8 cellular contexts compared by ENCODE assay signal in the genomic region with DNA sequence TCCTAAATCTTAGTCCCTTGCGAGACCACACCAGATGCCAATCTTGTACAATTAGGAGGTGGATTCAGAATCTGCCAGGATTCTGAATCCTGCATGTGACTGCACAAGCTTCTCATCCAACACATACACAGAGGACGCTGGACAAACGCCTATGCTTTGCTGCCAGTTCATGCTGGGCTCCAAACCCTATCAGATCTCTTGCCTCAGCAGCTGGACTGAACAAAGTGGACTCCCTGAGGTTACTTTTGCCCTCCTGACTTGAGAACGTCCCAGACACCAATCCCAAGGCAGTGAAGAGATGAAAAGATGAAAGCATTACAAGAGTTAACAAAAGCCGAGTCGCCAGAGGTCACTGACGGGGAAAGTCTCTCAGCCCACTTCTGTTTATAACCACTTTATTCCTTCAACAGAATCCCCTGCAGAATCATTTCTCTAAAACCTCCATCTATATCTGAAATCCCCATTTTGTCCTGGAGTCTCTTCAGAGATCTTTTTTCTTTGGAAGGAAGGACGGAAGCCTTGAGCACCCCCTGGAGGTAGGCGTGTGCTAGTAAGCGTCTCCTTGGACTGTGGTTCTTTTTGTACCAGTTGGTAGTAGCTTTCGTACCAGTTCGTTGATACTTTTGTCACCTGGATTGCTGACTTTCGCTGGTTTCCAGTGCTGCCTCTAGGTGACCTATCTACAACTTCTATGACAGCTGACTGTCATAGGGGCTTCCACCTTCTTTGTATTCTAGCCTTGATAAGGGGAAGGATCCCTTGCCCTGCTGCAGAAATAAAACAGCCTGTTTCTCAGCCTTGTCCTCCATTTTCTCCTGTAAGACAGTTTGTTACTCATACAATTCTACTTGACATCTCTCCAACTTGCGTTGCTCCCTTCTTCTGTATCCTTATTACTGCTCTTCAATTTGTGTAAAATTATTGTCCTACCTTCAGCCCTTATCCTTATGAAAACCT. TPM values are rescaled to one million over a fixed set of nuclear protein-coding genes. Genes with fewer than 3 reads are reported as not detected.
DNase-seq lines count a peak whose midpoint lies in the region; ATAC-seq, FAIRE-seq and TF ChIP-seq lines count a peak whose summit lies in the region.

No MANE protein-coding gene starts in this region.

- intact Hi-C loops in left ventricle myocardium inferior (cut with micrococcal nuclease) = loop anchor here (5.0 to 10.0 kb wide), 2 partner anchors 276 to 354 kb away; no protein-coding TSS in a partner anchor

- FAIRE-seq in H54 (lab: Jason Lieb, UNC) = peak; percentile 89

- no peaks in the 10 kb centered on the region for H3K36me3 ChIP-seq in MG63
- no peaks in the 10 kb centered on the region for H3K36me3 ChIP-seq in SK-N-MC (ENCODE audit: insufficient read depth, low read length)
- H3K36me3 ChIP-seq in left ventricle myocardium inferior = no peaks in the 10 kb centered on the region
- no peaks in the 10 kb centered on the region for H3K36me3 ChIP-seq in rectal smooth muscle tissue (ENCODE audit: control insufficient read depth, insufficient read depth, low read length)

- H3K4me3 Mint-ChIP-seq in activated naive CD8-positive, alpha-beta T cell treated with anti-CD3 and anti-CD28 coated beads, Interleukin-2, amount 50 U/mL, for 24 hours = peak overlapping the region; percentile 60

- H3K9me3 ChIP-seq in MG63 (no peaks in the 10 kb centered on the region), SK-N-MC (ENCODE audit: low read depth, low read length) (no peaks in the 10 kb centered on the region), left ventricle myocardium inferior (replicated peaks) (no peaks in the 10 kb centered on the region)

- TF ChIP-seq CTCF in left ventricle myocardium inferior (IDR thresholded peaks at IDR 0.05; ENCODE audit: borderline replicate concordance) = peak; percentile 94

- peak overlapping the region; percentile 19 for H3K4me3 ChIP-seq in MG63
- peak overlapping the region; percentile 13; the same call in 1 of the 2 replicates for H3K4me3 ChIP-seq in SK-N-MC
- H3K4me3 ChIP-seq in left ventricle myocardium inferior = peak overlapping the region; percentile 52
- H3K4me3 ChIP-seq in rectal smooth muscle tissue (ENCODE audit: low read length) = peak overlapping the region; percentile 6

- no peaks in the 10 kb centered on the region for H3K27me3 ChIP-seq in MG63
- no peaks in the 10 kb centered on the region for H3K27me3 ChIP-seq in left ventricle myocardium inferior (ENCODE audit: low read depth)
- H3K27me3 ChIP-seq in rectal smooth muscle tissue (ENCODE audit: control insufficient read depth, insufficient read depth, low read length) = no peaks in the 10 kb centered on the region

- peak overlapping the region; percentile 94 for H3K27ac Mint-ChIP-seq in activated naive CD8-positive, alpha-beta T cell treated with anti-CD3 and anti-CD28 coated beads, Interleukin-2, amount 50 U/mL, for 24 hours

- peaks cover 86% of the 10 kb centered on the region for H3K4me1 Mint-ChIP-seq in activated naive CD8-positive, alpha-beta T cell treated with anti-CD3 and anti-CD28 coated beads, Interleukin-2, amount 50 U/mL, for 24 hours

- H3K9ac ChIP-seq in SK-N-MC (ENCODE audit: insufficient read length) = no peak overlapping the region
- H3K9ac ChIP-seq in rectal smooth muscle tissue (ENCODE audit: low read length) = no peak overlapping the region

- peak; percentile 8 for ATAC-seq in activated naive CD8-positive, alpha-beta T cell treated with anti-CD3 and anti-CD28 coated beads, Interleukin-2, amount 50 U/mL, for 24 hours

- H3K27ac ChIP-seq in SK-N-MC (no peak overlapping the region), left ventricle myocardium inferior (replicated peaks) (no peak overlapping the region), rectal smooth muscle tissue (ENCODE audit: low read depth, low read length) (no peak overlapping the region)

- peak; percentile 81 for DNase-seq in G401 (ENCODE audit: low spot score)
- peak; percentile 69 for DNase-seq in H54 (ENCODE audit: insufficient read length, low spot score)
- DNase-seq in MG63 = peak; percentile 48
- DNase-seq in SK-N-MC (ENCODE audit: low read depth, low spot score) = peak; percentile 42
- DNase-seq in activated naive CD8-positive, alpha-beta T cell treated with anti-CD3 and anti-CD28 coated beads, Interleukin-2, amount 50 U/mL, for 24 hours = peak; percentile 74
- DNase-seq in left ventricle myocardium inferior = peak; percentile 52
- no peak for DNase-seq in NCI-H128 (lab: John Stamatoyannopoulos, UW; ENCODE audit: unreplicated experiment)

- peaks cover 9% of the 10 kb centered on the region for H3K4me1 ChIP-seq in left ventricle myocardium inferior
- H3K4me1 ChIP-seq in rectal smooth muscle tissue (ENCODE audit: control insufficient read depth, insufficient read depth, low read length) = no peaks in the 10 kb centered on the region

- no peak for TF ChIP-seq POLR2A in H54 (IDR thresholded peaks at IDR 0.05; ENCODE audit: low read depth, low read length)

- in situ Hi-C loops in G401 (cut with HindIII; ENCODE audit: low sequenced_read_pairs) = no loop called here

- H3K9me3 Mint-ChIP-seq in activated naive CD8-positive, alpha-beta T cell treated with anti-CD3 and anti-CD28 coated beads, Interleukin-2, amount 50 U/mL, for 24 hours = peaks cover 6% of the 10 kb centered on the region

- H3K36me3 Mint-ChIP-seq in activated naive CD8-positive, alpha-beta T cell treated with anti-CD3 and anti-CD28 coated beads, Interleukin-2, amount 50 U/mL, for 24 hours (ENCODE audit: low read depth) = peaks cover 5% of the 10 kb centered on the region

- H3K27me3 Mint-ChIP-seq in activated naive CD8-positive, alpha-beta T cell treated with anti-CD3 and anti-CD28 coated beads, Interleukin-2, amount 50 U/mL, for 24 hours = peaks cover 5% of the 10 kb centered on the region

RNA-seq across cellular contexts. Expression of gene EED, which starts 26.1 kb away (rescaled TPM):
- 25.6 and 29.6 TPM in 2 replicates for total RNA-seq in G401 (2014; rRNA removed; shearing (Covaris generic))
- 18.6 and 39.0 TPM in 2 replicates for total RNA-seq in MG63 (2014; rRNA removed; shearing (Covaris generic); ENCODE audit: low replicate concordance)
- total RNA-seq in left ventricle myocardium inferior = 13.1 TPM
